9 cellular contexts compared by ENCODE assay signal in genomic region chr20:17614176-17614811, GRCh38. TPM values are rescaled to one million over a fixed set of nuclear protein-coding genes. Genes with fewer than 3 reads are reported as not detected.
DNase-seq lines count a peak whose midpoint lies in the region; ATAC-seq lines count a peak whose summit lies in the region.
"Had no signal": no experiment of that assay in that cellular context is flagged by ENCODE, and none has a peak within 500 bp of the region (broad histone marks: within the 10 kb centered on the region; RNA-seq: fewer than 3 reads in every experiment).

No MANE protein-coding gene starts in this region.

- DNase-seq in activated T-cell treated with anti-CD3 and anti-CD28 coated beads, Interleukin-2, amount 50 U/mL, for 24 hours, result peak; percentile 28
- DNase-seq in activated T-cell treated with anti-CD3 and anti-CD28 coated beads for 4 hours (no peak), amniotic epithelial cell (ENCODE audit: low read depth) (peak; percentile 62), left lobe of liver (ENCODE audit: low spot score) (peak; percentile 55), ureter (ENCODE audit: low spot score) (peak; percentile 84)
- DNase-seq: DMS79 treated with DMSO at 0.1 percent for 48 hours had no signal

- no peaks in the 10 kb centered on the region for H3K9me3 Mint-ChIP-seq in activated T-cell treated with anti-CD3 and anti-CD28 coated beads, Interleukin-2, amount 50 U/mL, for 24 hours

- ATAC-seq in left lobe of liver (peak; percentile 25), GM18517 (IDR thresholded peaks at IDR 0.05; ENCODE audit: unreplicated experiment) (no peak), HG03520 (IDR thresholded peaks at IDR 0.05; ENCODE audit: unreplicated experiment) (no peak), HG02852 (IDR thresholded peaks at IDR 0.05; ENCODE audit: unreplicated experiment) (no peak)

- H3K27me3 Mint-ChIP-seq in activated T-cell treated with anti-CD3 and anti-CD28 coated beads, Interleukin-2, amount 50 U/mL, for 24 hours, result no peaks in the 10 kb centered on the region

- peak overlapping the region; percentile 28 for H3K27ac Mint-ChIP-seq in activated T-cell treated with anti-CD3 and anti-CD28 coated beads, Interleukin-2, amount 50 U/mL, for 24 hours

- no peak overlapping the region for H3K4me3 Mint-ChIP-seq in activated T-cell treated with anti-CD3 and anti-CD28 coated beads, Interleukin-2, amount 50 U/mL, for 24 hours

- peaks cover 32% of the 10 kb centered on the region for H3K36me3 Mint-ChIP-seq in activated T-cell treated with anti-CD3 and anti-CD28 coated beads, Interleukin-2, amount 50 U/mL, for 24 hours (ENCODE audit: low read depth)

- H3K4me1 Mint-ChIP-seq in activated T-cell treated with anti-CD3 and anti-CD28 coated beads, Interleukin-2, amount 50 U/mL, for 24 hours (ENCODE audit: low read depth), result peaks cover 37% of the 10 kb centered on the region

RNA-seq across cellular contexts. Expression of gene DSTN, which starts 44.4 kb away (rescaled TPM):
- total RNA-seq in left lobe of liver (96.2 TPM), ureter (603 TPM)
